1 cellular context compared by ENCODE assay signal in genomic region chr20:35662541-35662940, GRCh38.
TF ChIP-seq lines count a peak whose summit lies in the region.

No MANE protein-coding gene starts in this region.

TF ChIP-seq in GM23338, 12 proteins besides CTCF, POLR2A, EP300 and RAD21 (continued from another document):
- TF ChIP-seq ZNF462 (CRISPR knock-in tag; IDR thresholded peaks at IDR 0.05) (no peak), EZH2 (IDR thresholded peaks at IDR 0.05; ENCODE audit: low read depth, unreplicated experiment) (no peak), CREB1 (CRISPR knock-in tag; IDR thresholded peaks at IDR 0.05; ENCODE audit: low read depth) (no peak), REST (IDR thresholded peaks at IDR 0.05; ENCODE audit: unreplicated experiment) (no peak), ZNF114 (CRISPR knock-in tag; IDR thresholded peaks at IDR 0.05) (no peak), EZH2phosphoT487 (IDR thresholded peaks at IDR 0.05; ENCODE audit: unreplicated experiment) (no peak), NANOG (IDR thresholded peaks at IDR 0.05; ENCODE audit: borderline replicate concordance) (no peak), ZNF331 (CRISPR knock-in tag; IDR thresholded peaks at IDR 0.05; ENCODE audit: low read depth) (no peak), JUNB (IDR thresholded peaks at IDR 0.05; ENCODE audit: unreplicated experiment) (no peak), STAT1 (IDR thresholded peaks at IDR 0.05; ENCODE audit: unreplicated experiment) (no peak)
